In genomic region chr5:133025804-133026663, GRCh38 we compare ENCODE assay signal across 8 cellular contexts. TPM values are rescaled to one million over a fixed set of nuclear protein-coding genes. Genes with fewer than 3 reads are reported as not detected.
A peak's percentile ranks its signal among the peaks of the same experiment; 100 is the strongest.
DNase-seq lines count a peak whose midpoint lies in the region; ATAC-seq and TF ChIP-seq lines count a peak whose summit lies in the region.

Gene ZCCHC10, minus strand, starts transcription at chr5:133026549. Its CDS starts 12 bp downstream, at chr5:133026537.

- H3K27me3 ChIP-seq in PC-9 (ENCODE audit: insufficient read depth, low read depth) (no peaks in the 10 kb centered on the region), mucosa of rectum (ENCODE audit: control insufficient read depth in 2 of 2, insufficient read depth in 2 of 2, low read length in 2 of 2) (no peaks in the 10 kb centered on the region)

- no peaks in the 10 kb centered on the region; the same call in 1 of the 2 replicates for H3K36me3 ChIP-seq in PC-9 (ENCODE audit: low read depth)
- H3K36me3 ChIP-seq in mucosa of rectum (ENCODE audit: control insufficient read depth in 2 of 2, insufficient read depth in 2 of 2, low read length in 2 of 2): peaks cover 0 to 6% of the 10 kb centered on the region in 2 donors

- H3K9ac ChIP-seq in mucosa of rectum (ENCODE audit: low read depth in 1 of 2, low read length in 2 of 2): peak within 1 kb of the TSS; percentile 92 to 97

- TSS peak; percentile 77 for BruUV-seq in PC-9 (replicated peaks; lab: Mats Ljungman, UMichigan)

- H3K4me1 ChIP-seq in PC-9 (replicated peaks; ENCODE audit: insufficient read depth) (peaks cover 13% of the 10 kb centered on the region; the same call in 1 of the 2 replicates), mucosa of rectum (ENCODE audit: control insufficient read depth in 2 of 2, insufficient read depth in 2 of 2, low read length in 2 of 2) (peaks cover 5 to 18% of the 10 kb centered on the region in 2 donors)

- H3K9me3 ChIP-seq in PC-9 (ENCODE audit: insufficient read depth, low read depth) (no peaks in the 10 kb centered on the region), mucosa of rectum (ENCODE audit: control insufficient read depth in 2 of 2, low read length in 2 of 2) (no peaks in the 10 kb centered on the region)

- H3K4me3 ChIP-seq in PC-9 (peak within 1 kb of the TSS; percentile 80), mucosa of rectum (ENCODE audit: low read length in 2 of 2) (peak within 1 kb of the TSS; percentile 95 to 96)

- peak; percentile 82 for TF ChIP-seq POLR2A in erythroblast (IDR thresholded peaks at IDR 0.05; ENCODE audit: low read length)

- intact Hi-C loops in PC-9 (cut with micrococcal nuclease; ENCODE audit: unreplicated experiment): loop anchor here (2.0 kb wide), 1 partner anchor 63 kb away; the partner anchor contains the start of gene AFF4

- no peaks in the 10 kb centered on the region for H3K9me2 ChIP-seq in PC-9 (ENCODE audit: insufficient read depth)

- DNase-seq in DMS153 (lab: John Stamatoyannopoulos, UW) (peak; percentile 32), KBM-7 (peak; percentile 93), PC-9 (peak; percentile 84 to 90), erythroblast (lab: John Stamatoyannopoulos, UW) (peak; percentile 93)
- DNase-seq in activated T-cell treated with anti-CD3 and anti-CD28 coated beads, Interleukin-2, amount 50 U/mL, for 1 hour: peak; percentile 89
- DNase-seq in stimulated activated CD8-positive, alpha-beta memory T cell treated with anti-CD3 and anti-CD28 coated beads, Interleukin-4, amount 100 ng/mL, for 4 hours (ENCODE audit: low read depth in 2 of 2, low spot score in 1 of 2): peak; percentile 71 to 83

- peak within 1 kb of the TSS; percentile 97 for H3K4me2 ChIP-seq in PC-9

- in situ Hi-C loops in KBM-7 (cut with MboI; ENCODE audit: low pct_unique_long_range_greater_than_20kb, low sequenced_read_pairs): no loop called here

- H3K27ac ChIP-seq in PC-9 (peak within 1 kb of the TSS; percentile 62), mucosa of rectum (ENCODE audit: low read depth in 2 of 2, low read length in 2 of 2) (peak within 1 kb of the TSS; percentile 92 to 95)

- no peak for TF ChIP-seq CTCF in PC-9 (conservative IDR thresholded peaks at IDR 0.05)

- peak; percentile 95 for ATAC-seq in GM21717 (IDR thresholded peaks at IDR 0.05; ENCODE audit: unreplicated experiment)

- CTCF ChIA-PET in PC-9 (lab: Charles Lee): no interaction called here

- peak within 1 kb of the TSS; percentile 98 for H2AFZ ChIP-seq in PC-9

- POLR2A ChIA-PET in PC-9 (lab: Charles Lee; ENCODE audit: unreplicated experiment): no interaction called here

- peaks cover 19% of the 10 kb centered on the region for H3F3A ChIP-seq in PC-9 (ENCODE audit: insufficient read depth, low read depth)

- H3K79me2 ChIP-seq in PC-9 (ENCODE audit: low read depth): peaks cover 34% of the 10 kb centered on the region

- H4K20me1 ChIP-seq in PC-9 (ENCODE audit: insufficient read depth): no peaks in the 10 kb centered on the region; the same call in 1 of the 2 replicates

RNA-seq across cellular contexts. Expression of gene ZCCHC10, which starts in this region (rescaled TPM):
- total RNA-seq in PC-9 (2021): 8.3 and 14.9 TPM in 2 replicates

Comparison
In these comparisons a context has a peak if more than half of its experiments do, and no peak if none do; other contexts are left out.
1. Peak in every context shown above with its lines: DNase-seq, ATAC-seq, H3K4me3 ChIP-seq and H3K27ac ChIP-seq.
2. DNase-seq: peak in every context shown above with its lines; median percentile 93 in KBM-7; 93 in erythroblast; 89 in activated T-cell treated with anti-CD3 and anti-CD28 coated beads, Interleukin-2, amount 50 U/mL, for 1 hour; 87 in PC-9; 77 in stimulated activated CD8-positive, alpha-beta memory T cell treated with anti-CD3 and anti-CD28 coated beads, Interleukin-4, amount 100 ng/mL, for 4 hours; 32 in DMS153.